Comparison of ENCODE assay signal across 1 cellular context in genomic region chr10:22641743-22642142, GRCh38.
TF ChIP-seq lines count a peak whose summit lies in the region.

No MANE protein-coding gene starts in this region.

TF ChIP-seq in H1, 55 proteins besides CTCF, POLR2A, EP300 and RAD21:
- TF ChIP-seq ASH2L (IDR thresholded peaks at IDR 0.05; ENCODE audit: low read length) (no peak), TCF12 (IDR thresholded peaks at IDR 0.05; ENCODE audit: low read depth, low read length) (no peak), TAF7 (optimal IDR thresholded peaks at IDR 0.05; ENCODE audit: borderline replicate concordance, low read depth, low read length) (no peak), NRF1 (IDR thresholded peaks at IDR 0.05; ENCODE audit: low read depth, low read length) (no peak), CEBPB (IDR thresholded peaks at IDR 0.05; ENCODE audit: low read depth, low read length) (no peak)
